ENCODE assay signal across 1 cellular context in genomic region chr1:53998223-53998622, GRCh38.
TF ChIP-seq lines count a peak whose summit lies in the region.

No MANE protein-coding gene starts in this region.

TF ChIP-seq in K562, 482 proteins besides CTCF, POLR2A, EP300 and RAD21 (continued from another document):
- TF ChIP-seq CCNT2 (IDR thresholded peaks at IDR 0.05; ENCODE audit: borderline replicate concordance, extremely low read depth, insufficient read length, low read depth, low read length) (no peak), TCF7L2 (IDR thresholded peaks at IDR 0.05; ENCODE audit: low read depth, low read length) (no peak), PHF21A (IDR thresholded peaks at IDR 0.05; ENCODE audit: borderline replicate concordance, low read depth) (no peak), ZNF655 (CRISPR knock-in tag; IDR thresholded peaks at IDR 0.05) (no peak), ZFX (CRISPR knock-in tag; IDR thresholded peaks at IDR 0.05) (no peak), HIVEP1 (CRISPR knock-in tag; IDR thresholded peaks at IDR 0.05) (no peak), RBM17 (IDR thresholded peaks at IDR 0.05; ENCODE audit: borderline replicate concordance, low read depth, low read length) (no peak), MAX (CRISPR knock-in tag; IDR thresholded peaks at IDR 0.05) (no peak), ZNF347 (CRISPR knock-in tag; IDR thresholded peaks at IDR 0.05; ENCODE audit: low read depth) (no peak), GTF2E2 (tag; IDR thresholded peaks at IDR 0.05) (no peak), MAFF (IDR thresholded peaks at IDR 0.05; ENCODE audit: low read length) (no peak), RERE (CRISPR knock-in tag; IDR thresholded peaks at IDR 0.05; ENCODE audit: borderline replicate concordance) (no peak), KDM1A (IDR thresholded peaks at IDR 0.05) (peak in 1 of 2 experiments; percentile 11; a peak in 1 of 4 replicates), POLR3G (IDR thresholded peaks at IDR 0.05; ENCODE audit: extremely low read depth, insufficient read length, insufficient replicate concordance) (no peak), ZNF197 (CRISPR knock-in tag; IDR thresholded peaks at IDR 0.05; ENCODE audit: low read depth) (no peak), ZEB2 (IDR thresholded peaks at IDR 0.05) (no peak), IRF9 (tag; IDR thresholded peaks at IDR 0.05) (no peak), RB1 (IDR thresholded peaks at IDR 0.05; ENCODE audit: low read depth) (no peak), ATF3 (IDR thresholded peaks at IDR 0.05) (peak; percentile 54; the same call in 1 of the 2 replicates), ATF3 (CRISPR knock-in tag; conservative IDR thresholded peaks at IDR 0.05) (no peak), KLF10 (CRISPR knock-in tag; IDR thresholded peaks at IDR 0.05) (no peak), DMBX1 (CRISPR knock-in tag; IDR thresholded peaks at IDR 0.05; ENCODE audit: borderline replicate concordance) (no peak)
- TF ChIP-seq, protein P1, sequence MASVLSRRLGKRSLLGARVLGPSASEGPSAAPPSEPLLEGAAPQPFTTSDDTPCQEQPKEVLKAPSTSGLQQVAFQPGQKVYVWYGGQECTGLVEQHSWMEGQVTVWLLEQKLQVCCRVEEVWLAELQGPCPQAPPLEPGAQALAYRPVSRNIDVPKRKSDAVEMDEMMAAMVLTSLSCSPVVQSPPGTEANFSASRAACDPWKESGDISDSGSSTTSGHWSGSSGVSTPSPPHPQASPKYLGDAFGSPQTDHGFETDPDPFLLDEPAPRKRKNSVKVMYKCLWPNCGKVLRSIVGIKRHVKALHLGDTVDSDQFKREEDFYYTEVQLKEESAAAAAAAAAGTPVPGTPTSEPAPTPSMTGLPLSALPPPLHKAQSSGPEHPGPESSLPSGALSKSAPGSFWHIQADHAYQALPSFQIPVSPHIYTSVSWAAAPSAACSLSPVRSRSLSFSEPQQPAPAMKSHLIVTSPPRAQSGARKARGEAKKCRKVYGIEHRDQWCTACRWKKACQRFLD (CRISPR knock-in tag; IDR thresholded peaks at IDR 0.05): no peak
- TF ChIP-seq, protein P2, sequence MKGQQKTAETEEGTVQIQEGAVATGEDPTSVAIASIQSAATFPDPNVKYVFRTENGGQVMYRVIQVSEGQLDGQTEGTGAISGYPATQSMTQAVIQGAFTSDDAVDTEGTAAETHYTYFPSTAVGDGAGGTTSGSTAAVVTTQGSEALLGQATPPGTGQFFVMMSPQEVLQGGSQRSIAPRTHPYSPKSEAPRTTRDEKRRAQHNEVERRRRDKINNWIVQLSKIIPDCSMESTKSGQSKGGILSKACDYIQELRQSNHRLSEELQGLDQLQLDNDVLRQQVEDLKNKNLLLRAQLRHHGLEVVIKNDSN (CRISPR knock-in tag; IDR thresholded peaks at IDR 0.05): no peak
